Comparison of ENCODE assay signal across 12 cellular contexts in genomic region chr3:15294914-15295313, GRCh38. TPM values are rescaled to one million over a fixed set of nuclear protein-coding genes. Genes with fewer than 3 reads are reported as not detected.
A peak's percentile ranks its signal among the peaks of the same experiment; 100 is the strongest.
DNase-seq lines count a peak whose midpoint lies in the region; ATAC-seq, FAIRE-seq and TF ChIP-seq lines count a peak whose summit lies in the region.
"Had no signal": no experiment of that assay in that cellular context is flagged by ENCODE, and none has a peak within 500 bp of the region (broad histone marks: within the 10 kb centered on the region; RNA-seq: fewer than 3 reads in every experiment).

No MANE protein-coding gene starts in this region.

- H3K27me3 Mint-ChIP-seq in T-helper 17 cell: no peaks in the 10 kb centered on the region

- no peak overlapping the region for H3K4me3 Mint-ChIP-seq in T-helper 17 cell

- 82 to 88% (median 86%) methylated on average over 5 of the region's 5 CpGs for WGBS in heart left ventricle, 4 donors

- intact Hi-C loops in heart left ventricle (cut with DNase I): loop anchor here in 1 of 10 donors (5.0 kb wide), 1 partner anchor 37 kb away; the partner anchor contains the start of gene SH3BP5

- H3K4me1 ChIP-seq in heart left ventricle: peaks cover 0 to 93% (median 32%) of the 10 kb centered on the region in 12 donors
- H3K4me1 ChIP-seq in skeletal muscle tissue (ENCODE audit: control insufficient read depth in 3 of 3, insufficient read depth in 3 of 3, low read length in 3 of 3): peaks cover 24 to 44% (median 29%) of the 10 kb centered on the region in 3 donors

- peaks cover 59% of the 10 kb centered on the region for H3K4me1 Mint-ChIP-seq in T-helper 17 cell

- H3K36me3 Mint-ChIP-seq in T-helper 17 cell (ENCODE audit: low read depth): peaks cover 15% of the 10 kb centered on the region

- H3K4me3 ChIP-seq in heart left ventricle (no peak overlapping the region), skeletal muscle tissue (ENCODE audit: low read length in 3 of 3) (no peak overlapping the region)

- peak overlapping the region; percentile 12 for H3K27ac Mint-ChIP-seq in T-helper 17 cell

- FAIRE-seq in GM19239 (lab: Jason Lieb, UNC): no peak

- H3K9ac ChIP-seq in skeletal muscle tissue (ENCODE audit: low read depth in 1 of 3, low read length in 3 of 3): no peak overlapping the region

- H3K27me3 ChIP-seq in heart left ventricle: no peaks in the 10 kb centered on the region
- H3K27me3 ChIP-seq in skeletal muscle tissue (ENCODE audit: control insufficient read depth in 3 of 3, insufficient read depth in 3 of 3, low read length in 3 of 3): no peaks in the 10 kb centered on the region

- no peaks in the 10 kb centered on the region for H3K9me3 ChIP-seq in T-helper 17 cell (ENCODE audit: control insufficient read depth, low read length, poor library complexity, severe bottlenecking)
- peaks cover 0 to 2% (median 0%) of the 10 kb centered on the region in 12 donors for H3K9me3 ChIP-seq in heart left ventricle
- no peaks in the 10 kb centered on the region for H3K9me3 ChIP-seq in skeletal muscle tissue (ENCODE audit: control insufficient read depth in 3 of 3, low read length in 3 of 3)

- no peak for TF ChIP-seq CTCF in heart left ventricle (IDR thresholded peaks at IDR 0.05)

- no peaks in the 10 kb centered on the region for H3K36me3 ChIP-seq in heart left ventricle
- H3K36me3 ChIP-seq in skeletal muscle tissue (ENCODE audit: control insufficient read depth in 3 of 3, insufficient read depth in 3 of 3, low read length in 3 of 3): no peaks in the 10 kb centered on the region

- ATAC-seq in T-helper 17 cell (no peak), heart left ventricle (peak; percentile 37 to 72 (median 54)), HG02852 (IDR thresholded peaks at IDR 0.05; ENCODE audit: unreplicated experiment) (no peak), GM21360 (IDR thresholded peaks at IDR 0.05; ENCODE audit: unreplicated experiment) (no peak)

- H3K27ac ChIP-seq in heart left ventricle: peak overlapping the region; percentile 22 to 96 (median 58)
- peak overlapping the region; percentile 62 for H3K27ac ChIP-seq in skeletal muscle tissue (ENCODE audit: low read depth, low read length)

- no peak for TF ChIP-seq POLR2A in heart left ventricle (IDR thresholded peaks at IDR 0.05)

- DNase-seq in GF-D8 (lab: John Stamatoyannopoulos, UW): peak; percentile 32
- DNase-seq in T-helper 17 cell: no peak
- DNase-seq in heart left ventricle: peak in 2 of 5 donors; percentile 35 to 43
- DNase-seq in activated CD8-positive, alpha-beta memory T cell treated with anti-CD3 and anti-CD28 coated beads for 24 hours: no peak
- DNase-seq in GM19239 (ENCODE audit: insufficient read length, low spot score): no peak
- DNase-seq: activated CD4-positive, alpha-beta T cell treated with anti-CD3 and anti-CD28 coated beads for 1 hour; amniotic stem cell; DMS53; NCI-H748 treated with DMSO at 0.1 percent for 48 hours had no signal

RNA-seq across cellular contexts. Expression of gene SH3BP5, which starts 37.5 kb away (rescaled TPM):
- total RNA-seq in T-helper 17 cell: 10 to 100 TPM; 50.7 to 78.4 TPM
- 10 to 100 TPM in 5 of 9 donors, 1 to 10 TPM in 4; 4.9 to 28.6 (median 11.7) TPM for total RNA-seq in heart left ventricle
- 1 to 10 TPM; 5.2 to 8.7 TPM for polyA plus RNA-seq in heart left ventricle
- 24.0 TPM for total RNA-seq in skeletal muscle tissue

Comparison
In these comparisons a context has a peak if more than half of its experiments do, and no peak if none do; other contexts are left out.
1. ATAC-seq: peak in heart left ventricle (4 of 4); none in T-helper 17 cell (single experiment), HG02852 (single experiment) and GM21360 (single experiment).